ENCODE assay signal across 1 cellular context in genomic region chr13:36999054-36999927, GRCh38.
TF ChIP-seq lines count a peak whose summit lies in the region.

A gene with protein sequence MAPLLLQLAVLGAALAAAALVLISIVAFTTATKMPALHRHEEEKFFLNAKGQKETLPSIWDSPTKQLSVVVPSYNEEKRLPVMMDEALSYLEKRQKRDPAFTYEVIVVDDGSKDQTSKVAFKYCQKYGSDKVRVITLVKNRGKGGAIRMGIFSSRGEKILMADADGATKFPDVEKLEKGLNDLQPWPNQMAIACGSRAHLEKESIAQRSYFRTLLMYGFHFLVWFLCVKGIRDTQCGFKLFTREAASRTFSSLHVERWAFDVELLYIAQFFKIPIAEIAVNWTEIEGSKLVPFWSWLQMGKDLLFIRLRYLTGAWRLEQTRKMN (minus strand): TSS chr13:36999340. CDS start chr13:36999300, 40 bp downstream.

TF ChIP-seq in HepG2, 621 proteins besides CTCF, POLR2A, EP300 and RAD21 (continued from another document and continues in another):
- TF ChIP-seq ZNF142 (CRISPR knock-in tag; IDR thresholded peaks at IDR 0.05) (peak; percentile 94; the same call in 1 of the 2 replicates), ZNF557 (CRISPR knock-in tag; IDR thresholded peaks at IDR 0.05) (0 out of 2 replicates have a peak, but pooled peaks have one; percentile 18), MIXL1 (CRISPR knock-in tag; IDR thresholded peaks at IDR 0.05) (no peak), ZFP1 (CRISPR knock-in tag; IDR thresholded peaks at IDR 0.05) (no peak), SOX5 (CRISPR knock-in tag; IDR thresholded peaks at IDR 0.05; ENCODE audit: borderline replicate concordance) (no peak), TBX2 (CRISPR knock-in tag; IDR thresholded peaks at IDR 0.05; ENCODE audit: borderline replicate concordance) (no peak), POLR2AphosphoS5 (IDR thresholded peaks at IDR 0.05; ENCODE audit: low read depth, low read length) (peak; percentile 84), GABPA (IDR thresholded peaks at IDR 0.05; ENCODE audit: low read depth, low read length) (peak; percentile 81), GABPA (CRISPR knock-in tag; IDR thresholded peaks at IDR 0.05; ENCODE audit: low read depth) (peak; percentile 76), ZNF263 (CRISPR knock-in tag; IDR thresholded peaks at IDR 0.05) (0 out of 2 replicates have a peak, but pooled peaks have one; percentile 16), ZKSCAN8 (CRISPR knock-in tag; IDR thresholded peaks at IDR 0.05; ENCODE audit: borderline replicate concordance) (no peak), HDAC6 (IDR thresholded peaks at IDR 0.05; ENCODE audit: low read depth, low read length) (no peak), RARA (CRISPR knock-in tag; IDR thresholded peaks at IDR 0.05) (no peak), NCOR1 (IDR thresholded peaks at IDR 0.05; ENCODE audit: borderline replicate concordance, low read length) (no peak), ELK4 (CRISPR knock-in tag; IDR thresholded peaks at IDR 0.05; ENCODE audit: borderline replicate concordance) (no peak), ERF (CRISPR knock-in tag; IDR thresholded peaks at IDR 0.05) (no peak), MEIS2 (CRISPR knock-in tag; IDR thresholded peaks at IDR 0.05) (peak; percentile 64; the same call in 1 of the 2 replicates), ZNF597 (CRISPR knock-in tag; IDR thresholded peaks at IDR 0.05) (no peak), NKX3-1 (CRISPR knock-in tag; IDR thresholded peaks at IDR 0.05) (no peak), KMT2B (CRISPR knock-in tag; IDR thresholded peaks at IDR 0.05) (0 out of 2 replicates have a peak, but pooled peaks have one; percentile 24), PRDM4 (CRISPR knock-in tag; IDR thresholded peaks at IDR 0.05; ENCODE audit: borderline replicate concordance) (no peak), ZNF839 (CRISPR knock-in tag; IDR thresholded peaks at IDR 0.05; ENCODE audit: borderline replicate concordance) (no peak), RFXAP (CRISPR knock-in tag; IDR thresholded peaks at IDR 0.05; ENCODE audit: borderline replicate concordance) (peak; percentile 73; the same call in 1 of the 2 replicates), ZNF558 (CRISPR knock-in tag; IDR thresholded peaks at IDR 0.05; ENCODE audit: borderline replicate concordance) (no peak), ZNF577 (CRISPR knock-in tag; IDR thresholded peaks at IDR 0.05; ENCODE audit: borderline replicate concordance, low read depth) (no peak), ZNF225 (CRISPR knock-in tag; IDR thresholded peaks at IDR 0.05) (peak; percentile 43; the same call in 1 of the 2 replicates), HOXA7 (CRISPR knock-in tag; IDR thresholded peaks at IDR 0.05) (no peak), ZNF784 (CRISPR knock-in tag; IDR thresholded peaks at IDR 0.05; ENCODE audit: borderline replicate concordance) (no peak), ZMAT5 (CRISPR knock-in tag; IDR thresholded peaks at IDR 0.05; ENCODE audit: borderline replicate concordance, low read depth) (no peak), HBP1 (CRISPR knock-in tag; IDR thresholded peaks at IDR 0.05; ENCODE audit: low read depth) (no peak), ZNF441 (CRISPR knock-in tag; IDR thresholded peaks at IDR 0.05; ENCODE audit: borderline replicate concordance) (no peak), KDM4B (CRISPR knock-in tag; IDR thresholded peaks at IDR 0.05) (no peak), NR1H2 (CRISPR knock-in tag; IDR thresholded peaks at IDR 0.05; ENCODE audit: borderline replicate concordance, low read depth) (no peak), HMG20A (CRISPR knock-in tag; IDR thresholded peaks at IDR 0.05; ENCODE audit: borderline replicate concordance) (no peak), ZNF17 (CRISPR knock-in tag; IDR thresholded peaks at IDR 0.05) (no peak), CAMTA2 (CRISPR knock-in tag; IDR thresholded peaks at IDR 0.05; ENCODE audit: borderline replicate concordance) (0 out of 2 replicates have a peak, but pooled peaks have one; percentile 46), TP53 (CRISPR knock-in tag; conservative IDR thresholded peaks at IDR 0.05) (no peak), ZSCAN31 (CRISPR knock-in tag; IDR thresholded peaks at IDR 0.05; ENCODE audit: low read depth) (peak; percentile 72; the same call in 1 of the 2 replicates), KDM2A (CRISPR knock-in tag; IDR thresholded peaks at IDR 0.05; ENCODE audit: borderline replicate concordance, low read depth) (peak; percentile 67), ELF4 (CRISPR knock-in tag; IDR thresholded peaks at IDR 0.05; ENCODE audit: borderline replicate concordance) (no peak), ZNF619 (CRISPR knock-in tag; IDR thresholded peaks at IDR 0.05) (peak; percentile 59; the same call in 1 of the 2 replicates)
- TF ChIP-seq, protein P1, sequence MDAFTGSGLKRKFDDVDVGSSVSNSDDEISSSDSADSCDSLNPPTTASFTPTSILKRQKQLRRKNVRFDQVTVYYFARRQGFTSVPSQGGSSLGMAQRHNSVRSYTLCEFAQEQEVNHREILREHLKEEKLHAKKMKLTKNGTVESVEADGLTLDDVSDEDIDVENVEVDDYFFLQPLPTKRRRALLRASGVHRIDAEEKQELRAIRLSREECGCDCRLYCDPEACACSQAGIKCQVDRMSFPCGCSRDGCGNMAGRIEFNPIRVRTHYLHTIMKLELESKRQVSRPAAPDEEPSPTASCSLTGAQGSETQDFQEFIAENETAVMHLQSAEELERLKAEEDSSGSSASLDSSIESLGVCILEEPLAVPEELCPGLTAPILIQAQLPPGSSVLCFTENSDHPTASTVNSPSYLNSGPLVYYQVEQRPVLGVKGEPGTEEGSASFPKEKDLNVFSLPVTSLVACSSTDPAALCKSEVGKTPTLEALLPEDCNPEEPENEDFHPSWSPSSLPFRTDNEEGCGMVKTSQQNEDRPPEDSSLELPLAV (CRISPR knock-in tag; conservative IDR thresholded peaks at IDR 0.05; ENCODE audit: low read depth), result no peak
- TF ChIP-seq, protein P2, sequence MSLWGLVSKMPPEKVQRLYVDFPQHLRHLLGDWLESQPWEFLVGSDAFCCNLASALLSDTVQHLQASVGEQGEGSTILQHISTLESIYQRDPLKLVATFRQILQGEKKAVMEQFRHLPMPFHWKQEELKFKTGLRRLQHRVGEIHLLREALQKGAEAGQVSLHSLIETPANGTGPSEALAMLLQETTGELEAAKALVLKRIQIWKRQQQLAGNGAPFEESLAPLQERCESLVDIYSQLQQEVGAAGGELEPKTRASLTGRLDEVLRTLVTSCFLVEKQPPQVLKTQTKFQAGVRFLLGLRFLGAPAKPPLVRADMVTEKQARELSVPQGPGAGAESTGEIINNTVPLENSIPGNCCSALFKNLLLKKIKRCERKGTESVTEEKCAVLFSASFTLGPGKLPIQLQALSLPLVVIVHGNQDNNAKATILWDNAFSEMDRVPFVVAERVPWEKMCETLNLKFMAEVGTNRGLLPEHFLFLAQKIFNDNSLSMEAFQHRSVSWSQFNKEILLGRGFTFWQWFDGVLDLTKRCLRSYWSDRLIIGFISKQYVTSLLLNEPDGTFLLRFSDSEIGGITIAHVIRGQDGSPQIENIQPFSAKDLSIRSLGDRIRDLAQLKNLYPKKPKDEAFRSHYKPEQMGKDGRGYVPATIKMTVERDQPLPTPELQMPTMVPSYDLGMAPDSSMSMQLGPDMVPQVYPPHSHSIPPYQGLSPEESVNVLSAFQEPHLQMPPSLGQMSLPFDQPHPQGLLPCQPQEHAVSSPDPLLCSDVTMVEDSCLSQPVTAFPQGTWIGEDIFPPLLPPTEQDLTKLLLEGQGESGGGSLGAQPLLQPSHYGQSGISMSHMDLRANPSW (CRISPR knock-in tag; IDR thresholded peaks at IDR 0.05; ENCODE audit: borderline replicate concordance), result no peak
